In genomic region chr9:93096131-93096802, GRCh38 we compare ENCODE assay signal across 8 cellular contexts. TPM values are rescaled to one million over a fixed set of nuclear protein-coding genes. Genes with fewer than 3 reads are reported as not detected.
A peak's percentile ranks its signal among the peaks of the same experiment; 100 is the strongest.
DNase-seq lines count a peak whose midpoint lies in the region; ATAC-seq and TF ChIP-seq lines count a peak whose summit lies in the region.

CARD19 (plus strand) TSS chr9:93096217; CDS start chr9:93096346, 129 bp downstream.

- POLR2A ChIA-PET in SK-N-SH (lab: Yijun Ruan, JAX) = no interaction called here

- H3K4me1 ChIP-seq in ACC112 (ENCODE audit: control insufficient read depth, insufficient read depth, low read length, unreplicated experiment) (peaks cover 56% of the 10 kb centered on the region), SK-N-SH (ENCODE audit: control insufficient read depth in 1 of 2, insufficient read depth in 2 of 2, low read depth in 1 of 2, low read length in 1 of 2) (peaks cover 24 to 42% of the 10 kb centered on the region in 2 experiments; a peak in 3 of 4 replicates), breast epithelium (peaks cover 0 to 33% of the 10 kb centered on the region in 2 donors), skeletal muscle tissue (ENCODE audit: control insufficient read depth in 3 of 3, insufficient read depth in 3 of 3, low read length in 3 of 3) (peaks cover 47 to 67% (median 56%) of the 10 kb centered on the region in 3 donors)

- H3K27me3 ChIP-seq in ACC112 (ENCODE audit: insufficient read depth, low read length) = no peaks in the 10 kb centered on the region
- H3K27me3 ChIP-seq in SK-N-SH (ENCODE audit: insufficient read depth) = no peaks in the 10 kb centered on the region
- H3K27me3 ChIP-seq in breast epithelium = no peaks in the 10 kb centered on the region
- no peaks in the 10 kb centered on the region for H3K27me3 ChIP-seq in skeletal muscle tissue (ENCODE audit: control insufficient read depth in 3 of 3, insufficient read depth in 3 of 3, low read length in 3 of 3)

- H3K9ac ChIP-seq in SK-N-SH (peak within 1 kb of the TSS; percentile 84), skeletal muscle tissue (ENCODE audit: low read depth in 1 of 3, low read length in 3 of 3) (peak within 1 kb of the TSS; percentile 91 to 92 (median 92))

- TF ChIP-seq CTCF in SK-N-SH (IDR thresholded peaks at IDR 0.05) = peak; percentile 12; the same call in 1 of the 2 replicates
- no peak for TF ChIP-seq CTCF in breast epithelium (IDR thresholded peaks at IDR 0.05)

- TF ChIP-seq EP300 in SK-N-SH (IDR thresholded peaks at IDR 0.05; ENCODE audit: borderline replicate concordance in 1 of 2, low read depth in 1 of 2, low read length in 1 of 2) = no peak

- DNase-seq in SK-N-SH = no peak
- peak; percentile 65 for DNase-seq in breast epithelium (ENCODE audit: low spot score in 2 of 2)
- DNase-seq in iPS-NIHi7 (ENCODE audit: extremely low spot score) = peak; percentile 41
- DNase-seq in NCI-H187 treated with DMSO at 0.1 percent for 48 hours (lab: John Stamatoyannopoulos, UW) = no peak

- peaks cover 22% of the 10 kb centered on the region for H4K20me1 ChIP-seq in SK-N-SH (ENCODE audit: insufficient read depth)

- H3K27ac ChIP-seq in ACC112 (ENCODE audit: low read depth, low read length) (peak within 1 kb of the TSS; percentile 79), SK-N-SH (ENCODE audit: low read depth in 2 of 2, low read length in 1 of 2) (peak within 1 kb of the TSS; percentile 88 to 89), breast epithelium (peak within 1 kb of the TSS; percentile 94 to 96), skeletal muscle tissue (ENCODE audit: low read depth, low read length) (peak within 1 kb of the TSS; percentile 96)

- H2AFZ ChIP-seq in ACC112 (ENCODE audit: low read length, unreplicated experiment) = peak within 1 kb of the TSS; percentile 83
- peak within 1 kb of the TSS; percentile 97 for H2AFZ ChIP-seq in SK-N-SH (ENCODE audit: low read depth)

- H3K4me2 ChIP-seq in SK-N-SH = peak within 1 kb of the TSS; percentile 96

- intact Hi-C loops in breast epithelium (cut with DNase I; ENCODE audit: low total_unique reads) = loop anchor here (5.0 kb wide), 1 partner anchor 36 kb away; the partner anchor contains the start of gene NINJ1

- ATAC-seq in GM18858 (IDR thresholded peaks at IDR 0.05; ENCODE audit: unreplicated experiment) (peak; percentile 19), HG03103 (IDR thresholded peaks at IDR 0.05; ENCODE audit: low read depth, unreplicated experiment) (peak; percentile 20)

- peak within 1 kb of the TSS; percentile 98 for H3K4me3 ChIP-seq in ACC112 (ENCODE audit: low read depth, low read length)
- H3K4me3 ChIP-seq in SK-N-SH (ENCODE audit: low read depth in 2 of 2, low read length in 1 of 2) = peak within 1 kb of the TSS; percentile 96 to 97
- peak within 1 kb of the TSS; percentile 75 to 97 (median 86) for H3K4me3 ChIP-seq in breast epithelium
- peak within 1 kb of the TSS; percentile 87 to 91 (median 88) for H3K4me3 ChIP-seq in skeletal muscle tissue (ENCODE audit: low read length in 3 of 3)

- H3F3A ChIP-seq in SK-N-SH (replicated peaks; ENCODE audit: insufficient read depth) = peaks cover 31% of the 10 kb centered on the region

- TF ChIP-seq RAD21 in SK-N-SH (IDR thresholded peaks at IDR 0.05; ENCODE audit: low read length) = no peak

- 4% methylated on average over 9 of the region's 65 CpGs for WGBS in SK-N-SH (ENCODE audit: low lambda C conversion rate)

- peaks cover 46% of the 10 kb centered on the region for H3K79me2 ChIP-seq in ACC112 (ENCODE audit: control insufficient read depth, insufficient read depth, low read length, unreplicated experiment)
- peaks cover 47% of the 10 kb centered on the region for H3K79me2 ChIP-seq in SK-N-SH (ENCODE audit: insufficient read depth)

- peak; percentile 18 for TF ChIP-seq POLR2A in breast epithelium (IDR thresholded peaks at IDR 0.05)

- no peaks in the 10 kb centered on the region for H3K36me3 ChIP-seq in ACC112 (ENCODE audit: insufficient read depth, low read length)
- peaks cover 0 to 5% of the 10 kb centered on the region in 2 experiments for H3K36me3 ChIP-seq in SK-N-SH (replicated peaks in 1 of 2; ENCODE audit: control insufficient read depth in 1 of 2, insufficient read depth in 2 of 2, low read length in 1 of 2)
- no peaks in the 10 kb centered on the region for H3K36me3 ChIP-seq in breast epithelium
- no peaks in the 10 kb centered on the region for H3K36me3 ChIP-seq in skeletal muscle tissue (ENCODE audit: control insufficient read depth in 3 of 3, insufficient read depth in 3 of 3, low read length in 3 of 3)

- H3K9me2 ChIP-seq in SK-N-SH = no peaks in the 10 kb centered on the region

- CTCF ChIA-PET in SK-N-SH (lab: Yijun Ruan, JAX) = interaction anchor here (1.6 to 4.1 kb wide), 2 partner anchors 13 to 92 kb away, joined by 7 to 28 read pairs; no protein-coding TSS in a partner anchor

- H3K9me3 ChIP-seq in SK-N-SH (no peaks in the 10 kb centered on the region), breast epithelium (peaks cover 5 to 10% of the 10 kb centered on the region in 2 donors), skeletal muscle tissue (ENCODE audit: control insufficient read depth in 3 of 3, low read length in 3 of 3) (no peaks in the 10 kb centered on the region)

TF ChIP-seq in SK-N-SH, 30 proteins besides CTCF, POLR2A, EP300 and RAD21 (continues in another document):
- TF ChIP-seq FOXJ3 (CRISPR knock-in tag; IDR thresholded peaks at IDR 0.05) (no peak), TEAD4 (IDR thresholded peaks at IDR 0.05; ENCODE audit: borderline replicate concordance, insufficient read depth) (no peak), PBX3 (IDR thresholded peaks at IDR 0.05) (no peak), IRF3 (IDR thresholded peaks at IDR 0.05; ENCODE audit: low read depth, low read length) (no peak), EZH2phosphoT487 (IDR thresholded peaks at IDR 0.05; ENCODE audit: borderline replicate concordance, low read depth) (no peak), RFX5 (IDR thresholded peaks at IDR 0.05; ENCODE audit: low read length) (no peak), TAF1 (IDR thresholded peaks at IDR 0.05; ENCODE audit: borderline replicate concordance, low read depth, low read length) (peak; percentile 53; the same call in 1 of the 2 replicates), GATA2 (CRISPR knock-in tag; IDR thresholded peaks at IDR 0.05) (no peak), POLR2AphosphoS5 (IDR thresholded peaks at IDR 0.05; ENCODE audit: low read depth, low read length) (peak; percentile 57; the same call in 1 of the 2 replicates), ELF1 (IDR thresholded peaks at IDR 0.05) (no peak), SIN3A (IDR thresholded peaks at IDR 0.05; ENCODE audit: borderline replicate concordance, low read depth, low read length) (peak; percentile 14; the same call in 1 of the 2 replicates), GABPA (IDR thresholded peaks at IDR 0.05; ENCODE audit: low read depth) (no peak), REST (IDR thresholded peaks at IDR 0.05; ENCODE audit: low read depth, low read length) (no peak), MAX (IDR thresholded peaks at IDR 0.05; ENCODE audit: low read depth) (no peak)

RNA-seq across cellular contexts. Expression of gene CARD19, which starts in this region (rescaled TPM):
- polyA plus RNA-seq in SK-N-SH (2012; rRNA removed) = 141 and 165 TPM in 2 replicates
- 70.5 and 92.4 TPM in 2 replicates for polyA plus RNA-seq in SK-N-SH (2012; cell fraction: cytosol; rRNA removed)
- polyA plus RNA-seq in SK-N-SH (2012; cell fraction: nucleus; rRNA removed) = 149 and 161 TPM in 2 replicates
- total RNA-seq in breast epithelium (10 to 100 TPM; 59.0 to 79.3 (median 62.1) TPM), skeletal muscle tissue (24.5 TPM)

Comparison
In these comparisons a context has a peak if more than half of its experiments do, and no peak if none do; other contexts are left out.
1. DNase-seq: peak in breast epithelium (2 of 2) and iPS-NIHi7 (single experiment); none in SK-N-SH (single experiment) and NCI-H187 treated with DMSO at 0.1 percent for 48 hours (single experiment).
2. Peak in every context shown above with its lines, with median percentiles within 50 percentile points of each other: H3K27ac ChIP-seq and H3K4me3 ChIP-seq.